In the genomic region with DNA sequence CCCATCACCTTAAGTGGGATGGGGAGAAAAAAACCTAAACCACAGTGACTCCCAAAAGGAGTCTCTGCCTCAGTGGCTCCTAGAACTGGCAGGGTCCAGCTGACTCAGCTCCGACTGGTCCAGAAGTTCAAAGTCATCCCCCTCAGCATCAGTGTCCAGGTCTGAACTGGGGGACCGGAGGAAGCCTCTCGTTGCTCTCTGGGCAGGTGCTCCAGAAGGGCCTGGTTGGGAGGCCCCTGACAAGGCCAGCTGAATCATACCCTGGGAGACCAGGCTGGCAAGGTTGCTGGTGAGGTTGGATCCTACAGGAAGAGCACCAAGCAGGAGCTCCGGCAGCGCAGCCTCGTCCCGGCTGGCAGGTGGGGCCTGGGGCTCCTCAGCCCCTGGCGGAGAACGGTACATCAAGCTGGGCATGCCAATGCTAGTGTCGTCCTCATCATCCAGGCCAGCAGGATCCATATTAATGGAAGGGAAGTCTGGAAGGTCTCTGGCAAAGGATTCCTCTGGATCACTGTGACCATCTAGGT, we compare ENCODE assay signal across 23 cellular contexts.
"Had no signal": no experiment of that assay in that cellular context is flagged by ENCODE, and none has a peak within 500 bp of the region (broad histone marks: within the 10 kb centered on the region; RNA-seq: fewer than 3 reads in every experiment).

No MANE protein-coding gene starts in this region.

- H3K27ac ChIP-seq: HL-60, SJCRH30 had no signal

- DNase-seq: KG1; MG63; NCI-H1092; NCI-H1436; NCI-H187; NCI-H2029; NCI-H2081 treated with DMSO at 0.1 percent for 48 hours; NCI-H2171; NCI-H226; NCI-H446; NCI-H510A; NCI-H524 treated with DMSO at 0.1 percent for 48 hours; NCI-H69; NCI-H774; NK-92 treated with Interleukin-12 subunit alpha and Interleukin-12 subunit beta, amount 100 ng/mL, for 24 hours; PC-3; SHP77 treated with DMSO at 0.1 percent for 48 hours; SJCRH30 had no signal

- H3K4me3 ChIP-seq: MG63, SJCRH30 had no signal

- FAIRE-seq: HTR-8/SVneo had no signal

- H3K4me1 ChIP-seq: SJCRH30 had no signal

- H3K27me3 ChIP-seq: MG63, SJCRH30 had no signal

- H3K9me3 ChIP-seq: MG63, SJCRH30 had no signal

- ATAC-seq: Panc1, PC-3, Right ventricle myocardium inferior, SK-N-SH treated with all-trans-retinoic acid at 6 μM for 48 hours had no signal
